In the genomic region with DNA sequence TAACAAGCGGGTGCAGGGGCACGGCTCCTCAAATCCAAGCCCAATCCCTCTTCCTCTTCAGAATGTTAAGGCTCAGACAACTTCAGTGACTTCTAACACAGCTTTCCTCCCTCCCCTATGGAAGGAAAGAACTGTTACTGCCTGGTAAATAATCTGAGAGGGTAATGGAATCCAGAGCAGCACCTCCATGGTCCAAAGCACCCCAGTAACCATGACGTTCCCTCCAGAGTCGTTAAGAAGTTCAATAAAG, we compare ENCODE assay signal across 9 cellular contexts. TPM values are rescaled to one million over a fixed set of nuclear protein-coding genes. Genes with fewer than 3 reads are reported as not detected.
A peak's percentile ranks its signal among the peaks of the same experiment; 100 is the strongest.
DNase-seq lines count a peak whose midpoint lies in the region; ATAC-seq, FAIRE-seq and TF ChIP-seq lines count a peak whose summit lies in the region.
"Had no signal": no experiment of that assay in that cellular context is flagged by ENCODE, and none has a peak within 500 bp of the region (broad histone marks: within the 10 kb centered on the region; RNA-seq: fewer than 3 reads in every experiment).

No MANE protein-coding gene starts in this region.

- H3K4me3 Mint-ChIP-seq in MCF 10A (ENCODE audit: unreplicated experiment), result peak overlapping the region; percentile 92

- WGBS in heart right ventricle, 2 donors, result 10 to 13% methylated on average over 4 of the region's 4 CpGs
- 5 to 22% methylated on average over 2 to 3 of the region's 4 CpGs for WGBS in mesodermal cell (ENCODE audit: insufficient coverage in 2 of 2), 2 experiments

- H3K4me3 ChIP-seq in heart right ventricle, result peak overlapping the region; percentile 83 to 99 (median 96)
- H3K4me3 ChIP-seq in mesodermal cell (ENCODE audit: extremely low read depth, insufficient read depth, low read length, poor library complexity, severe bottlenecking), result peak overlapping the region; percentile 94
- H3K4me3 ChIP-seq in vagina, result peak overlapping the region; percentile 85 to 93

- H3K9me3 ChIP-seq in heart right ventricle (no peaks in the 10 kb centered on the region), mesodermal cell (ENCODE audit: control insufficient read depth, low read length) (no peaks in the 10 kb centered on the region), vagina (no peaks in the 10 kb centered on the region)

- TF ChIP-seq CTCF in heart right ventricle (IDR thresholded peaks at IDR 0.05), result no peak
- TF ChIP-seq CTCF in MCF 10A (IDR thresholded peaks at IDR 0.05; ENCODE audit: unreplicated experiment), result no peak
- TF ChIP-seq CTCF in vagina (IDR thresholded peaks at IDR 0.05), result no peak

- TSS peak; percentile 48 for BruUV-seq in MCF 10A (replicated peaks; lab: Mats Ljungman, UMichigan)

- H3K36me3 ChIP-seq in heart right ventricle, result peaks cover 0 to 11% (median 0%) of the 10 kb centered on the region in 9 donors
- peaks cover 18% of the 10 kb centered on the region for H3K36me3 ChIP-seq in mesodermal cell (ENCODE audit: control insufficient read depth, insufficient read depth, low read length)
- H3K36me3 ChIP-seq in vagina, result no peaks in the 10 kb centered on the region

- H3K27me3 Mint-ChIP-seq in MCF 10A (ENCODE audit: insufficient read depth, unreplicated experiment), result no peaks in the 10 kb centered on the region

- H3K9me3 Mint-ChIP-seq in MCF 10A (ENCODE audit: unreplicated experiment), result no peaks in the 10 kb centered on the region

- intact Hi-C loops in heart right ventricle (cut with DNase I) (loop anchor here in 1 of 10 donors (5.0 kb wide), 1 partner anchor 52 kb away; no protein-coding TSS in a partner anchor), Right ventricle myocardium inferior (cut with DNase I) (loop anchor here (2.0 to 10.0 kb wide), 3 partner anchors 41 to 1429 kb away; partner anchors contain the start of gene MAP3K10), MCF 10A (cut with micrococcal nuclease) (no loop called here), vagina (cut with DNase I) (no loop called here)

- H3K27ac ChIP-seq in heart right ventricle (peak overlapping the region in 9 of 10 donors; percentile 92 to 100 (median 97)), mesodermal cell (ENCODE audit: low read depth, low read length, severe bottlenecking) (peak overlapping the region; percentile 97), vagina (peak overlapping the region; percentile 98)

- H3K27me3 ChIP-seq in heart right ventricle (no peaks in the 10 kb centered on the region), vagina (no peaks in the 10 kb centered on the region)

- H3K27ac Mint-ChIP-seq in MCF 10A (ENCODE audit: low read depth, unreplicated experiment), result peak overlapping the region; percentile 100

- no peak for DNase-seq in heart right ventricle
- no peak for DNase-seq in Right ventricle myocardium inferior (ENCODE audit: missing footprints)
- DNase-seq in MCF 10A (ENCODE audit: unreplicated experiment), result no peak
- DNase-seq in vagina (ENCODE audit: extremely low spot score in 2 of 2), result no peak
- no peak for DNase-seq in GM12892 (ENCODE audit: insufficient read length)
- DNase-seq in DMS153 treated with DMSO at 0.1 percent for 48 hours (lab: John Stamatoyannopoulos, UW; ENCODE audit: unreplicated experiment), result no peak

- peaks cover 27 to 65% (median 59%) of the 10 kb centered on the region in 9 donors for H3K4me1 ChIP-seq in heart right ventricle
- H3K4me1 ChIP-seq in mesodermal cell (ENCODE audit: control insufficient read depth, insufficient read depth, low read length, poor library complexity, severe bottlenecking), result peaks cover 27% of the 10 kb centered on the region
- H3K4me1 ChIP-seq in vagina, result peaks cover 64% of the 10 kb centered on the region

- POLR2A ChIA-PET in MCF 10A (lab: Yijun Ruan, JAX), result interaction anchor here (0.6 to 2.5 kb wide), 8 partner anchors 21 to 847 kb away, joined by 3 to 15 read pairs (median 4); partner anchors contain the start of genes MAP3K10 and ZNF780A

- H3K4me1 Mint-ChIP-seq in MCF 10A (ENCODE audit: insufficient read depth, unreplicated experiment), result peaks cover 23% of the 10 kb centered on the region

- no peaks in the 10 kb centered on the region for H3K36me3 Mint-ChIP-seq in MCF 10A (ENCODE audit: insufficient read depth, unreplicated experiment)

- no peak for FAIRE-seq in GM12892 (lab: Jason Lieb, UNC)
- FAIRE-seq: G401.6 had no signal

- TF ChIP-seq POLR2A in vagina (IDR thresholded peaks at IDR 0.05) (no peak), GM12892 (IDR thresholded peaks at IDR 0.05; ENCODE audit: low read depth, low read length) (no peak)

- ATAC-seq in heart right ventricle, result no peak
- ATAC-seq in Right ventricle myocardium inferior, result no peak
- no peak for ATAC-seq in HG02970 (IDR thresholded peaks at IDR 0.05; ENCODE audit: low FRiP score, unreplicated experiment)

- CTCF ChIA-PET in MCF 10A (lab: Yijun Ruan, JAX), result interaction anchor here (0.5 kb wide), 1 partner anchor 140 kb away, joined by 4 read pairs; no protein-coding TSS in a partner anchor

RNA-seq across cellular contexts. Expression of gene AKT2, which starts 1.0 kb away (rescaled TPM):
- 100 to 1,000 TPM; 117 to 147 (median 127) TPM for total RNA-seq in heart right ventricle
- 10 to 100 TPM; 56.7 to 57.6 TPM for polyA plus RNA-seq in heart right ventricle
- total RNA-seq in Right ventricle myocardium inferior, result 114 TPM
- 108 and 111 TPM in 2 replicates for total RNA-seq in MCF 10A (2022)
- 83.6 TPM for polyA plus RNA-seq in mesodermal cell (2013, experiment 1 of 2)
- polyA plus RNA-seq in mesodermal cell (2013, experiment 2 of 2), result 87.2 TPM
- 105 TPM for total RNA-seq in vagina
- 78.2 TPM for polyA plus RNA-seq in GM12892 (2012; ENCODE audit: missing spikeins)

RNA-seq across cellular contexts. Expression of gene CCNP, which starts 57.7 kb away (rescaled TPM):
- total RNA-seq in heart right ventricle (not detected), Right ventricle myocardium inferior (not detected), MCF 10A (2022) (2.1 and 2.2 TPM in 2 replicates), vagina (not detected)
- polyA plus RNA-seq in heart right ventricle, result under 1 TPM; 0.04 to 0.15 TPM
- not detected for polyA plus RNA-seq in mesodermal cell (2013, experiment 1 of 2)
- polyA plus RNA-seq in mesodermal cell (2013, experiment 2 of 2), result not detected
- polyA plus RNA-seq in GM12892 (2012; ENCODE audit: missing spikeins), result not detected
